Comparison of ENCODE assay signal across 14 cellular contexts in genomic region chr6:108363756-108364356, GRCh38.
DNase-seq lines count a peak whose midpoint lies in the region; ATAC-seq and TF ChIP-seq lines count a peak whose summit lies in the region.
"Had no signal": no experiment of that assay in that cellular context is flagged by ENCODE, and none has a peak within 500 bp of the region (broad histone marks: within the 10 kb centered on the region; RNA-seq: fewer than 3 reads in every experiment).

No MANE protein-coding gene starts in this region.

- H2BK120ac ChIP-seq in neuronal stem cell (ENCODE audit: low read depth, low read length) = no peak overlapping the region

- no peaks in the 10 kb centered on the region for H3F3A ChIP-seq in GM23248 (ENCODE audit: insufficient read depth)

- no peak overlapping the region for H2AFZ ChIP-seq in GM23248
- H2AFZ ChIP-seq in OCI-LY3 (ENCODE audit: low read depth, low read length) = peak overlapping the region; percentile 42; the same call in 1 of the 2 replicates
- H2AFZ ChIP-seq in neuronal stem cell (ENCODE audit: low read length) = peak overlapping the region; percentile 56

- H2BK5ac ChIP-seq in neuronal stem cell (ENCODE audit: low read length) = no peak overlapping the region

- H3K27ac ChIP-seq in GM23248 (no peak overlapping the region), OCI-LY3 (ENCODE audit: low read length) (peak overlapping the region; percentile 8; the same call in 1 of the 2 replicates), brain microvascular endothelial cell (no peak overlapping the region), neuronal stem cell (replicated peaks; ENCODE audit: low read length) (no peak overlapping the region), body of pancreas (no peak overlapping the region)

- H3K79me2 ChIP-seq in GM23248 (ENCODE audit: insufficient read depth) (no peaks in the 10 kb centered on the region), OCI-LY3 (ENCODE audit: low read length) (no peaks in the 10 kb centered on the region)

- no peak for TF ChIP-seq POLR2A in body of pancreas (IDR thresholded peaks at IDR 0.05)

- no peaks in the 10 kb centered on the region for H3K36me3 ChIP-seq in GM23248 (ENCODE audit: low read depth)
- no peaks in the 10 kb centered on the region for H3K36me3 ChIP-seq in OCI-LY3 (replicated peaks; ENCODE audit: low read depth, low read length)
- H3K36me3 ChIP-seq in brain microvascular endothelial cell (replicated peaks) = no peaks in the 10 kb centered on the region
- H3K36me3 ChIP-seq in neuronal stem cell (replicated peaks in 1 of 2; ENCODE audit: control insufficient read depth in 2 of 2, insufficient read depth in 2 of 2, low read length in 2 of 2) = no peaks in the 10 kb centered on the region
- H3K36me3 ChIP-seq in body of pancreas (replicated peaks in 1 of 2; ENCODE audit: insufficient read depth in 1 of 2, low read depth in 2 of 2) = no peaks in the 10 kb centered on the region
- H3K36me3 ChIP-seq: BE2C had no signal

- H3K9me3 ChIP-seq in GM23248 (ENCODE audit: low read depth) (no peaks in the 10 kb centered on the region), OCI-LY3 (ENCODE audit: insufficient read depth, low read length) (no peaks in the 10 kb centered on the region), neuronal stem cell (replicated peaks in 1 of 2; ENCODE audit: control insufficient read depth in 2 of 2, insufficient read depth in 1 of 2, low read depth in 1 of 2, low read length in 2 of 2) (no peaks in the 10 kb centered on the region), body of pancreas (no peaks in the 10 kb centered on the region)
- H3K9me3 ChIP-seq: BE2C had no signal

- H3K9me2 ChIP-seq in GM23248 (ENCODE audit: insufficient read depth) = no peaks in the 10 kb centered on the region

- 89 to 92% methylated on average over 6 of the region's 6 CpGs for WGBS in GM23248 (ENCODE audit: low coverage in 1 of 2, low lambda C conversion rate in 2 of 2, missing lambda C conversion rate in 2 of 2), 2 experiments
- WGBS in neuronal stem cell (ENCODE audit: extremely low coverage in 2 of 2, insufficient read length in 2 of 2, insufficient replicate concordance in 1 of 2), 2 donors = no CpG with 5 or more reads among the region's 6 CpGs
- 81 to 82% methylated on average over 6 of the region's 6 CpGs for WGBS in body of pancreas, 2 donors

- H4K20me1 ChIP-seq in GM23248 (ENCODE audit: insufficient read depth) (no peaks in the 10 kb centered on the region), OCI-LY3 (ENCODE audit: insufficient read depth, low read length) (no peaks in the 10 kb centered on the region)

- intact Hi-C loops in body of pancreas (cut with DNase I) = no loop called here

- H2AK5ac ChIP-seq in neuronal stem cell (ENCODE audit: low read depth, low read length) = no peak overlapping the region

- no peak overlapping the region for H3K18ac ChIP-seq in neuronal stem cell (ENCODE audit: low read length)

- no peak overlapping the region for H3K4me2 ChIP-seq in GM23248 (ENCODE audit: unreplicated experiment)
- peak overlapping the region; percentile 82 for H3K4me2 ChIP-seq in OCI-LY3 (ENCODE audit: low read length)
- H3K4me2 ChIP-seq in neuronal stem cell (ENCODE audit: insufficient read depth, low read length, poor library complexity, severe bottlenecking) = no peak overlapping the region

- H3K79me1 ChIP-seq in neuronal stem cell (ENCODE audit: low read depth, low read length) = no peaks in the 10 kb centered on the region

- H3K27me3 ChIP-seq in GM23248 (replicated peaks; ENCODE audit: insufficient read depth) = no peaks in the 10 kb centered on the region
- no peaks in the 10 kb centered on the region for H3K27me3 ChIP-seq in OCI-LY3 (ENCODE audit: low read depth, low read length)
- H3K27me3 ChIP-seq in brain microvascular endothelial cell (replicated peaks) = no peaks in the 10 kb centered on the region
- no peaks in the 10 kb centered on the region for H3K27me3 ChIP-seq in neuronal stem cell (ENCODE audit: control insufficient read depth in 3 of 3, insufficient read depth in 3 of 3, low read depth in 1 of 3, low read length in 3 of 3)
- H3K27me3 ChIP-seq in body of pancreas = no peaks in the 10 kb centered on the region
- H3K27me3 ChIP-seq: BE2C had no signal

- no peak overlapping the region for H3K4me3 ChIP-seq in GM23248
- H3K4me3 ChIP-seq in OCI-LY3 (ENCODE audit: low read length) = peak overlapping the region; percentile 65
- peak overlapping the region; percentile 26 for H3K4me3 ChIP-seq in brain microvascular endothelial cell (ENCODE audit: low read depth, low read length)
- H3K4me3 ChIP-seq in neuronal stem cell (ENCODE audit: low read length in 2 of 2) = peak overlapping the region in 1 of 2 donors; percentile 18
- no peak overlapping the region for H3K4me3 ChIP-seq in body of pancreas

- H2BK12ac ChIP-seq in neuronal stem cell (ENCODE audit: low read length) = no peak overlapping the region

- H4K8ac ChIP-seq in neuronal stem cell (ENCODE audit: low read depth, low read length) = no peak overlapping the region

- H2BK15ac ChIP-seq in neuronal stem cell (ENCODE audit: low read length) = no peak overlapping the region

- no peak overlapping the region for H3K4ac ChIP-seq in neuronal stem cell (ENCODE audit: low read length)

- ATAC-seq in body of pancreas = no peak
- ATAC-seq: activated CD8-positive, alpha-beta T cell treated with anti-CD3 and anti-CD28 coated beads for 36 hours had no signal

- in situ Hi-C loops in GM23248 (cut with MboI) = no loop called here
- in situ Hi-C loops in brain microvascular endothelial cell (cut with HindIII; ENCODE audit: low pct_ligation_motif_present, low sequenced_read_pairs) = no loop called here

- H3K9ac ChIP-seq in GM23248 (no peak overlapping the region), OCI-LY3 (ENCODE audit: low read length) (peak overlapping the region; percentile 42; the same call in 1 of the 2 replicates), neuronal stem cell (ENCODE audit: low read depth, low read length, poor library complexity) (no peak overlapping the region)

- no peak overlapping the region for H3K23ac ChIP-seq in neuronal stem cell (ENCODE audit: low read depth, low read length, poor library complexity)

- no peak overlapping the region for H4K91ac ChIP-seq in neuronal stem cell (ENCODE audit: low read depth, low read length, poor library complexity)

- H3K4me1 ChIP-seq in GM23248 (ENCODE audit: insufficient read depth) (0 out of 2 replicates have a peak, but pooled peaks cover 4% of the 10 kb centered on the region), OCI-LY3 (ENCODE audit: low read length) (peaks cover 26% of the 10 kb centered on the region), neuronal stem cell (ENCODE audit: control insufficient read depth in 2 of 2, insufficient read depth in 1 of 2, low read depth in 1 of 2, low read length in 2 of 2) (peaks cover 1 to 35% of the 10 kb centered on the region in 2 donors), body of pancreas (no peaks in the 10 kb centered on the region)
- H3K4me1 ChIP-seq: BE2C had no signal

- no peak for TF ChIP-seq CTCF in OCI-LY3 (IDR thresholded peaks at IDR 0.05; ENCODE audit: low read depth, low read length)
- no peak for TF ChIP-seq CTCF in brain microvascular endothelial cell (IDR thresholded peaks at IDR 0.05; ENCODE audit: low read depth, low read length, missing control alignments)
- TF ChIP-seq CTCF in body of pancreas (IDR thresholded peaks at IDR 0.05) = no peak

- no peak overlapping the region for H3K14ac ChIP-seq in neuronal stem cell (ENCODE audit: low read length)

- DNase-seq in GM23248 = peak; percentile 13
- DNase-seq in brain microvascular endothelial cell = no peak
- no peak for DNase-seq in neuronal stem cell (ENCODE audit: low spot score)
- no peak for DNase-seq in NCI-H82 treated with DMSO at 0.1 percent for 48 hours (lab: John Stamatoyannopoulos, UW; ENCODE audit: unreplicated experiment)
- no peak for DNase-seq in middle frontal gyrus (ENCODE audit: extremely low spot score, low spot score)
- DNase-seq in body of pancreas = no peak
- no peak for DNase-seq in T-helper 9 cell
- DNase-seq: activated CD8-positive, alpha-beta T cell treated with anti-CD3 and anti-CD28 coated beads for 36 hours; BE2C; DMS79; NCI-H2029; NCI-H82; SHP77 had no signal

Comparison
In these comparisons a context has a peak if more than half of its experiments do, and no peak if none do; other contexts are left out.
1. H3K4me3 ChIP-seq: peak in OCI-LY3 (single experiment) and brain microvascular endothelial cell (single experiment); none in GM23248 (single experiment) and body of pancreas (0 of 2).